Comparison of ENCODE assay signal across 8 cellular contexts in the genomic region with DNA sequence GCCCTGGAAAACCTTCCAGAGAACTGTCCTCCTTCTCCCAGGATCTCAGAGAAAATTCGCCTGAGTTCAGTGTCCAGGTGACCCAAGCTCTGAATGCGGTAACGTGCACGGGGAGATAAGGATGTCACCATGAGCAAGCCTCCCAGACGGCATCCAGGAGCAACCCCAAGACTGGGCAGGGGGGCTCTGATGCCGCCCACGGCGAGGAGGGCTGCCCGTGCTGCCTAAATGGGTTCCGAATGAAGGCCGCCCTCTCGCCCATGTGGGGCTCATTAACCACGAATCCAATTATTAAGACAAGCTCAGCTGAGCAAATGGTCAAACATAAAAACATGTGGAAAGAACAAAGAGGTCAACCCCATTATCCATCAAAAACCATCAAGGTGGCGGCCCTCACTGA. TPM values are rescaled to one million over a fixed set of nuclear protein-coding genes. Genes with fewer than 3 reads are reported as not detected.
A peak's percentile ranks its signal among the peaks of the same experiment; 100 is the strongest.
DNase-seq lines count a peak whose midpoint lies in the region; ATAC-seq and TF ChIP-seq lines count a peak whose summit lies in the region.
"Not testable (repeated sequence)": the region's sequence is repeated elsewhere in the genome, so short reads cannot be mapped to it uniquely, and the experiment has no call there.

No MANE protein-coding gene starts in this region.

- not testable (repeated sequence) for H3K4me3 ChIP-seq in CD4-positive, alpha-beta memory T cell (ENCODE audit: low read length in 2 of 2); neural progenitor cell

- H3F3A ChIP-seq in neural progenitor cell (ENCODE audit: low read depth), result not testable (repeated sequence)

- H3K9ac ChIP-seq in neural progenitor cell, result not testable (repeated sequence)

- peak overlapping the region; percentile 52 to 89 (median 86) for H3K4me3 Mint-ChIP-seq in CD4-positive, alpha-beta memory T cell
- peak overlapping the region; percentile 71 to 88 (median 75) for H3K4me3 Mint-ChIP-seq in T-cell
- peak overlapping the region; percentile 54 for H3K4me3 Mint-ChIP-seq in activated CD4-positive, alpha-beta memory T cell treated with anti-CD3 and anti-CD28 coated beads, Interleukin-2, amount 10 ng/mL, durations not matched to agents 7 days and 5 days
- H3K4me3 Mint-ChIP-seq in activated naive CD4-positive, alpha-beta T cell treated with anti-CD3 and anti-CD28 coated beads for 36 hours, result peak overlapping the region; percentile 83
- H3K4me3 Mint-ChIP-seq in central memory CD8-positive, alpha-beta T cell, result peak overlapping the region; percentile 84
- H3K4me3 Mint-ChIP-seq in mesothelial cell of epicardium, result peak overlapping the region; percentile 64
- peak overlapping the region; percentile 79 for H3K4me3 Mint-ChIP-seq in neural progenitor cell
- peak overlapping the region; percentile 88 for H3K4me3 Mint-ChIP-seq in type B pancreatic cell

- H3K27me3 ChIP-seq in CD4-positive, alpha-beta memory T cell (ENCODE audit: insufficient read depth, low read length), result not testable (repeated sequence)
- H3K27me3 ChIP-seq in neural progenitor cell, result peaks cover 38% of the 10 kb centered on the region

- H3K27ac ChIP-seq in CD4-positive, alpha-beta memory T cell (ENCODE audit: low read depth, low read length); neural progenitor cell: not testable (repeated sequence)

- H3K9me3 Mint-ChIP-seq in CD4-positive, alpha-beta memory T cell; T-cell; activated CD4-positive, alpha-beta memory T cell treated with anti-CD3 and anti-CD28 coated beads, Interleukin-2, amount 10 ng/mL, durations not matched to agents 7 days and 5 days; activated naive CD4-positive, alpha-beta T cell treated with anti-CD3 and anti-CD28 coated beads for 36 hours; central memory CD8-positive, alpha-beta T cell; mesothelial cell of epicardium; neural progenitor cell; type B pancreatic cell: not testable (repeated sequence)

- H4K20me1 ChIP-seq in neural progenitor cell (ENCODE audit: low read depth), result not testable (repeated sequence)

- not testable (repeated sequence) for H3K27me3 Mint-ChIP-seq in CD4-positive, alpha-beta memory T cell
- H3K27me3 Mint-ChIP-seq in T-cell (peaks cover 7 to 26% of the 10 kb centered on the region in 2 donors), mesothelial cell of epicardium (ENCODE audit: low read depth) (peaks cover 58% of the 10 kb centered on the region), neural progenitor cell (ENCODE audit: insufficient read depth, low read depth) (peaks cover 40% of the 10 kb centered on the region), type B pancreatic cell (peaks cover 59% of the 10 kb centered on the region)
- H3K27me3 Mint-ChIP-seq in activated CD4-positive, alpha-beta memory T cell treated with anti-CD3 and anti-CD28 coated beads, Interleukin-2, amount 10 ng/mL, durations not matched to agents 7 days and 5 days, result peaks cover 34% of the 10 kb centered on the region
- peaks cover 20% of the 10 kb centered on the region for H3K27me3 Mint-ChIP-seq in activated naive CD4-positive, alpha-beta T cell treated with anti-CD3 and anti-CD28 coated beads for 36 hours (ENCODE audit: low read depth)
- H3K27me3 Mint-ChIP-seq in central memory CD8-positive, alpha-beta T cell, result peaks cover 42% of the 10 kb centered on the region

- not testable (repeated sequence) for H3K36me3 Mint-ChIP-seq in CD4-positive, alpha-beta memory T cell; T-cell; activated CD4-positive, alpha-beta memory T cell treated with anti-CD3 and anti-CD28 coated beads, Interleukin-2, amount 10 ng/mL, durations not matched to agents 7 days and 5 days (ENCODE audit: low read depth); activated naive CD4-positive, alpha-beta T cell treated with anti-CD3 and anti-CD28 coated beads for 36 hours (ENCODE audit: low read depth); central memory CD8-positive, alpha-beta T cell (ENCODE audit: insufficient read depth); mesothelial cell of epicardium; neural progenitor cell; type B pancreatic cell

- H3K9me3 ChIP-seq in CD4-positive, alpha-beta memory T cell (ENCODE audit: control insufficient read depth in 1 of 2, low read length in 2 of 2); neural progenitor cell (ENCODE audit: low read depth): not testable (repeated sequence)

- TF ChIP-seq CTCF in mesothelial cell of epicardium (IDR thresholded peaks at IDR 0.05; ENCODE audit: unreplicated experiment); neural progenitor cell (IDR thresholded peaks at IDR 0.05); type B pancreatic cell (conservative IDR thresholded peaks at IDR 0.05): not testable (repeated sequence)

- not testable (repeated sequence) for H3K4me2 ChIP-seq in neural progenitor cell

- H3K4me1 Mint-ChIP-seq in CD4-positive, alpha-beta memory T cell, result peaks cover 3 to 11% (median 7%) of the 10 kb centered on the region in 4 donors
- H3K4me1 Mint-ChIP-seq in T-cell, result peaks cover 4 to 11% (median 6%) of the 10 kb centered on the region in 3 donors
- H3K4me1 Mint-ChIP-seq in activated CD4-positive, alpha-beta memory T cell treated with anti-CD3 and anti-CD28 coated beads, Interleukin-2, amount 10 ng/mL, durations not matched to agents 7 days and 5 days, result peaks cover 12% of the 10 kb centered on the region
- not testable (repeated sequence) for H3K4me1 Mint-ChIP-seq in activated naive CD4-positive, alpha-beta T cell treated with anti-CD3 and anti-CD28 coated beads for 36 hours (ENCODE audit: low read depth); type B pancreatic cell (ENCODE audit: unreplicated experiment)
- peaks cover 13% of the 10 kb centered on the region for H3K4me1 Mint-ChIP-seq in central memory CD8-positive, alpha-beta T cell
- H3K4me1 Mint-ChIP-seq in mesothelial cell of epicardium, result peaks cover 11% of the 10 kb centered on the region
- peaks cover 13% of the 10 kb centered on the region for H3K4me1 Mint-ChIP-seq in neural progenitor cell

- CTCF ChIA-PET in CD4-positive, alpha-beta memory T cell (lab: Charles Lee; ENCODE audit: partially characterized antibody); T-cell (lab: Charles Lee); activated CD4-positive, alpha-beta memory T cell treated with anti-CD3 and anti-CD28 coated beads, Interleukin-2, amount 10 ng/mL, durations not matched to agents 7 days and 5 days (lab: Charles Lee): not testable (repeated sequence)
- CTCF ChIA-PET in activated naive CD4-positive, alpha-beta T cell treated with anti-CD3 and anti-CD28 coated beads for 36 hours (lab: Charles Lee), result interaction anchor here (2.4 kb wide), 1 partner anchor 106 kb away, joined by 8 read pairs; no protein-coding TSS in a partner anchor

- not testable (repeated sequence) for H3K79me2 ChIP-seq in neural progenitor cell (ENCODE audit: low read depth)

- not testable (repeated sequence) for ATAC-seq in T-cell (replicated peaks in 1 of 4); central memory CD8-positive, alpha-beta T cell (replicated peaks; ENCODE audit: extremely low read depth, poor library complexity, severe bottlenecking)

- DNase-seq in CD4-positive, alpha-beta memory T cell; T-cell; activated CD4-positive, alpha-beta memory T cell treated with anti-CD3 and anti-CD28 coated beads, Interleukin-2, amount 10 ng/mL, durations not matched to agents 7 days and 5 days; activated naive CD4-positive, alpha-beta T cell treated with anti-CD3 and anti-CD28 coated beads for 36 hours; central memory CD8-positive, alpha-beta T cell (ENCODE audit: low spot score in 2 of 2); mesothelial cell of epicardium (ENCODE audit: low spot score in 2 of 2, unreplicated experiment in 2 of 2); neural progenitor cell (ENCODE audit: low spot score); type B pancreatic cell (ENCODE audit: extremely low spot score, unreplicated experiment): not testable (repeated sequence)

- not testable (repeated sequence) for H3K4me1 ChIP-seq in CD4-positive, alpha-beta memory T cell (ENCODE audit: insufficient read depth, low read length); neural progenitor cell

- not testable (repeated sequence) for H3K36me3 ChIP-seq in CD4-positive, alpha-beta memory T cell (ENCODE audit: insufficient read depth, low read length); neural progenitor cell

- POLR2A ChIA-PET in CD4-positive, alpha-beta memory T cell (lab: Charles Lee; ENCODE audit: partially characterized antibody); T-cell (lab: Charles Lee); activated CD4-positive, alpha-beta memory T cell treated with anti-CD3 and anti-CD28 coated beads, Interleukin-2, amount 10 ng/mL, durations not matched to agents 7 days and 5 days (lab: Charles Lee): not testable (repeated sequence)

- H2AFZ ChIP-seq in neural progenitor cell (replicated peaks), result not testable (repeated sequence)

- not testable (repeated sequence) for H3K27ac Mint-ChIP-seq in CD4-positive, alpha-beta memory T cell; activated CD4-positive, alpha-beta memory T cell treated with anti-CD3 and anti-CD28 coated beads, Interleukin-2, amount 10 ng/mL, durations not matched to agents 7 days and 5 days; activated naive CD4-positive, alpha-beta T cell treated with anti-CD3 and anti-CD28 coated beads for 36 hours; central memory CD8-positive, alpha-beta T cell (ENCODE audit: low read depth); mesothelial cell of epicardium; neural progenitor cell; type B pancreatic cell
- peak overlapping the region in 1 of 2 donors; percentile 43 for H3K27ac Mint-ChIP-seq in T-cell

- intact Hi-C loops in CD4-positive, alpha-beta memory T cell (cut with micrococcal nuclease), result loop anchor here (2.0 kb wide), 1 partner anchor 69 kb away; no protein-coding TSS in a partner anchor
- intact Hi-C loops in activated naive CD4-positive, alpha-beta T cell treated with anti-CD3 and anti-CD28 coated beads for 36 hours (cut with micrococcal nuclease), result not testable (repeated sequence)

RNA-seq across cellular contexts. Expression of gene UNC93B1, which starts 49.6 kb away (rescaled TPM):
- total RNA-seq in CD4-positive, alpha-beta memory T cell, result 10 to 100 TPM; 22.4 to 26.8 TPM
- 10 to 100 TPM; 25.1 to 27.1 TPM for polyA plus RNA-seq in CD4-positive, alpha-beta memory T cell
- 10 to 100 TPM; 16.7 to 38.6 (median 27.8) TPM for total RNA-seq in T-cell
- 10 to 100 TPM; 41.7 to 42.0 TPM for total RNA-seq in activated CD4-positive, alpha-beta memory T cell treated with anti-CD3 and anti-CD28 coated beads, Interleukin-2, amount 10 ng/mL, durations not matched to agents 7 days and 5 days
- total RNA-seq in activated naive CD4-positive, alpha-beta T cell treated with anti-CD3 and anti-CD28 coated beads for 36 hours, result 10 to 100 TPM; 18.4 to 19.0 TPM
- 19.0 to 23.7 TPM (median 20.4 TPM) in 3 replicates for total RNA-seq in mesothelial cell of epicardium
- total RNA-seq in neural progenitor cell (ENCODE audit: low replicate concordance), result 8.8 and 11.1 TPM in 2 replicates
- total RNA-seq in type B pancreatic cell (ENCODE audit: low replicate concordance), result 13.0 and 13.7 TPM in 2 replicates

RNA-seq across cellular contexts. Expression of gene ALDH3B1, which starts 55.9 kb away (rescaled TPM):
- 1 to 10 TPM in 1 of 2 experiments, under 1 TPM in 1; 0.72 to 1.0 TPM for total RNA-seq in CD4-positive, alpha-beta memory T cell
- not detected for polyA plus RNA-seq in CD4-positive, alpha-beta memory T cell
- under 1 TPM; 0.20 to 0.53 (median 0.25) TPM for total RNA-seq in T-cell
- not detected for total RNA-seq in activated CD4-positive, alpha-beta memory T cell treated with anti-CD3 and anti-CD28 coated beads, Interleukin-2, amount 10 ng/mL, durations not matched to agents 7 days and 5 days
- not detected for total RNA-seq in activated naive CD4-positive, alpha-beta T cell treated with anti-CD3 and anti-CD28 coated beads for 36 hours
- total RNA-seq in mesothelial cell of epicardium, result 1.4 to 1.8 TPM (median 1.7 TPM) in 3 replicates
- 0.12 TPM in 1 of 2 replicates, not detected in the other for total RNA-seq in neural progenitor cell (ENCODE audit: low replicate concordance)
- 0.95 and 1.7 TPM in 2 replicates for total RNA-seq in type B pancreatic cell (ENCODE audit: low replicate concordance)
